ENCODE assay signal across 28 cellular contexts in the genomic region with DNA sequence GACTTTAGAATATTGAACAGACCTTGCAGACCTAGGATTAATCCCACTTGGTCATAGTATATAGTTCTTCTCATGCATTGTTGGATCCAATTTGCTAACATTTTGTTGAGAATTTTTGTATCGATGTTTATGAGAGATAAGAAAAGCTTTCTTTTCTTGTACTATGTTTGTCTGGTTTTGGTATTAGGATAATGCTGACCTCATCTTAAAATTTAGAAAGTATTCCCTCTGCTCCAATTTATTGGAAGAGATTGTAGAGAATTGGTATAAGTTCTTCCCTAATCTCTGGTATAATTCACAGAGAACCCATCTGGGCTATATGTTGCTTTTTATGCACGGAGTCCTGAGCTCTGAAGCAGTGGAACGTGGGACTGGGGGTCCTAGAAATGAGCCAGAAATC.
DNase-seq lines count a peak whose midpoint lies in the region; ATAC-seq, FAIRE-seq and TF ChIP-seq lines count a peak whose summit lies in the region.
"Had no signal": no experiment of that assay in that cellular context is flagged by ENCODE, and none has a peak within 500 bp of the region (broad histone marks: within the 10 kb centered on the region; RNA-seq: fewer than 3 reads in every experiment).

No MANE protein-coding gene starts in this region.

- H3K27me3 Mint-ChIP-seq in nephron progenitor cell (ENCODE audit: low read depth, poor library complexity): peaks cover 6% of the 10 kb centered on the region
- H3K27me3 Mint-ChIP-seq: CD4-positive, alpha-beta memory T cell; CD8-positive, alpha-beta memory T cell had no signal

- no peak overlapping the region for H3K4me3 Mint-ChIP-seq in nephron progenitor cell
- H3K4me3 Mint-ChIP-seq: CD14-positive monocyte; CD4-positive, alpha-beta memory T cell; CD4-positive, CD25-positive, alpha-beta regulatory T cell; CD8-positive, alpha-beta memory T cell had no signal

- TF ChIP-seq CTCF in HepG2 (CRISPR knock-in tag; IDR thresholded peaks at IDR 0.05) (no peak), right lobe of liver (IDR thresholded peaks at IDR 0.05) (no peak), VCaP (conservative IDR thresholded peaks at IDR 0.05) (no peak), K562 (IDR thresholded peaks at IDR 0.05 in 2 of 3, conservative IDR thresholded peaks at IDR 0.05 in 1 of 3; ENCODE audit: insufficient read depth in 2 of 3, low read depth in 1 of 3, low read length in 3 of 3) (no peak), nephron progenitor cell (IDR thresholded peaks at IDR 0.05) (no peak), RWPE1 (conservative IDR thresholded peaks at IDR 0.05; ENCODE audit: low read depth) (no peak)

- no peak overlapping the region for H2AFZ ChIP-seq in HepG2 (ENCODE audit: low read length)
- H2AFZ ChIP-seq in K562 (ENCODE audit: low read depth, low read length): no peak overlapping the region

- FAIRE-seq in HepG2 (lab: Jason Lieb, UNC) (no peak), K562 (lab: Jason Lieb, UNC) (no peak)
- FAIRE-seq: GM12878, GM12892, GM18507 had no signal

- H3K36me3 Mint-ChIP-seq in nephron progenitor cell (ENCODE audit: low read depth): no peaks in the 10 kb centered on the region
- H3K36me3 Mint-ChIP-seq: CD14-positive monocyte; CD4-positive, alpha-beta memory T cell; CD4-positive, CD25-positive, alpha-beta regulatory T cell; CD8-positive, alpha-beta memory T cell had no signal

- POLR2A ChIA-PET in HepG2 (lab: Yijun Ruan, JAX): no interaction called here
- POLR2A ChIA-PET in K562 (lab: Yijun Ruan, JAX): interaction anchor here (0.7 kb wide), 1 partner anchor 15 kb away, joined by 3 read pairs; no protein-coding TSS in a partner anchor
- POLR2A ChIA-PET in RWPE1 (lab: Yijun Ruan, JAX; ENCODE audit: low non-redundant PET): no interaction called here

- H3K9me3 ChIP-seq in HepG2 (ENCODE audit: low read length) (no peaks in the 10 kb centered on the region), right lobe of liver (no peaks in the 10 kb centered on the region), K562 (replicated peaks; ENCODE audit: control insufficient read depth, insufficient read depth, low read depth, low read length) (no peaks in the 10 kb centered on the region)
- H3K9me3 ChIP-seq: BE2C, BLaER1 had no signal

- H3K9me3 Mint-ChIP-seq in nephron progenitor cell: peaks cover 5% of the 10 kb centered on the region

- H4K20me1 ChIP-seq in HepG2 (ENCODE audit: insufficient read depth, low read length): no peaks in the 10 kb centered on the region
- no peaks in the 10 kb centered on the region for H4K20me1 ChIP-seq in K562 (replicated peaks; ENCODE audit: control insufficient read depth, insufficient read depth, low read length)
- H4K20me1 ChIP-seq: BLaER1 had no signal

- H3K9me1 ChIP-seq in K562 (ENCODE audit: control insufficient read depth, insufficient read depth, low read length): no peaks in the 10 kb centered on the region

- intact Hi-C loops in HepG2 (cut with micrococcal nuclease; ENCODE audit: unreplicated experiment) (no loop called here), right lobe of liver (cut with DNase I) (no loop called here), K562 (cut with micrococcal nuclease) (no loop called here)

- H3K4me3 ChIP-seq in HepG2 (replicated peaks in 1 of 3; ENCODE audit: insufficient read depth in 1 of 3, low read depth in 2 of 3, low read length in 3 of 3) (no peak overlapping the region), right lobe of liver (no peak overlapping the region), K562 (no peak overlapping the region)
- H3K4me3 ChIP-seq: BLaER1, GM12878 had no signal

- in situ Hi-C loops in HepG2 (cut with HindIII; ENCODE audit: extremely low pct_ligation_motif_present, low pct_unique_long_range_greater_than_20kb): no loop called here
- in situ Hi-C loops in K562 (cut with MboI): no loop called here

- WGBS in HepG2 (ENCODE audit: low lambda C conversion rate): 11% methylated on average over 3 of the region's 3 CpGs
- 68% methylated on average over 3 of the region's 3 CpGs for WGBS in right lobe of liver (ENCODE audit: insufficient coverage, low coverage, low lambda C conversion rate, missing lambda C conversion rate)
- 2% methylated on average over 3 of the region's 3 CpGs for WGBS in K562 (ENCODE audit: insufficient coverage, low coverage, missing lambda C conversion rate)

- no peak for TF ChIP-seq RAD21 in HepG2 (CRISPR knock-in tag; IDR thresholded peaks at IDR 0.05)
- no peak for TF ChIP-seq RAD21 in K562 (CRISPR knock-in tag; conservative IDR thresholded peaks at IDR 0.05 in 1 of 2, IDR thresholded peaks at IDR 0.05 in 1 of 2)

- no peaks in the 10 kb centered on the region for H3K36me3 ChIP-seq in HepG2 (replicated peaks in 1 of 2; ENCODE audit: control insufficient read depth in 1 of 2, insufficient read depth in 2 of 2, low read length in 2 of 2)
- H3K36me3 ChIP-seq in right lobe of liver: no peaks in the 10 kb centered on the region
- H3K36me3 ChIP-seq in K562 (ENCODE audit: control insufficient read depth, insufficient read depth, low read length): no peaks in the 10 kb centered on the region
- H3K36me3 ChIP-seq: BE2C, BLaER1 had no signal

- H3K27ac Mint-ChIP-seq in nephron progenitor cell: peak overlapping the region; percentile 58
- H3K27ac Mint-ChIP-seq: CD14-positive monocyte; CD4-positive, alpha-beta memory T cell; CD4-positive, CD25-positive, alpha-beta regulatory T cell; CD8-positive, alpha-beta memory T cell had no signal

- no peak for TF ChIP-seq POLR2A in HepG2 (IDR thresholded peaks at IDR 0.05; ENCODE audit: insufficient read depth in 1 of 2, low read depth in 2 of 2, low read length in 2 of 2)
- TF ChIP-seq POLR2A in right lobe of liver (IDR thresholded peaks at IDR 0.05): no peak
- TF ChIP-seq POLR2A in K562 (conservative IDR thresholded peaks at IDR 0.05): no peak

- H3K4me2 ChIP-seq in HepG2 (ENCODE audit: low read depth, low read length) (no peak overlapping the region), K562 (ENCODE audit: insufficient read depth, low read length) (no peak overlapping the region)
- H3K4me2 ChIP-seq: BLaER1 had no signal

- H3K79me2 ChIP-seq in HepG2 (ENCODE audit: insufficient read depth, low read length) (no peaks in the 10 kb centered on the region), K562 (ENCODE audit: control insufficient read depth, insufficient read depth, low read length) (no peaks in the 10 kb centered on the region)

- BruUV-seq in HepG2 (replicated peaks; lab: Mats Ljungman, UMichigan) (no TSS peak), K562 (replicated peaks; lab: Mats Ljungman, UMichigan) (no TSS peak)

- no peak overlapping the region for H3K9ac ChIP-seq in HepG2 (ENCODE audit: insufficient read depth, low read depth, low read length)
- H3K9ac ChIP-seq in K562 (ENCODE audit: insufficient read depth in 1 of 2, low read depth in 2 of 2, low read length in 2 of 2): no peak overlapping the region
- H3K9ac ChIP-seq: BLaER1 had no signal

- DNase-seq in HepG2 (ENCODE audit: low spot score): no peak
- DNase-seq in right lobe of liver: no peak
- no peak for DNase-seq in K562 (ENCODE audit: extremely low read depth in 1 of 4, low spot score in 3 of 4)
- no peak for DNase-seq in nephron progenitor cell
- DNase-seq in NCI-H1930 (lab: John Stamatoyannopoulos, UW): no peak
- DNase-seq in RWPE1 (ENCODE audit: low spot score): no peak
- DNase-seq: ACHN; BE2C; C1 segment of cervical spinal cord; CD4-positive, alpha-beta memory T cell; CD4-positive, CD25-positive, alpha-beta regulatory T cell; CD8-positive, alpha-beta memory T cell; COR-L47; DMS 273 treated with DMSO at 0.1 percent for 48 hours; DMS153; DMS53; DMS79; DND-41; EL; GDM1 had no signal

- no peak for ATAC-seq in HepG2
- ATAC-seq in right lobe of liver: no peak
- ATAC-seq in K562: no peak
- ATAC-seq in GM19455 (IDR thresholded peaks at IDR 0.05; ENCODE audit: unreplicated experiment): no peak
- ATAC-seq: GM12878 had no signal

- CTCF ChIA-PET in HepG2 (lab: Yijun Ruan, JAX; ENCODE audit: low intra/inter-chr PET ratio, low total read pairs): no interaction called here
- CTCF ChIA-PET in K562 (lab: Yijun Ruan, JAX; ENCODE audit: low intra/inter-chr PET ratio): no interaction called here
- CTCF ChIA-PET in RWPE1 (lab: Yijun Ruan, JAX): no interaction called here

- TF ChIP-seq EP300 in HepG2 (IDR thresholded peaks at IDR 0.05; ENCODE audit: low read depth in 2 of 2, low read length in 2 of 2): no peak
- TF ChIP-seq EP300 in HepG2 (CRISPR knock-in tag; IDR thresholded peaks at IDR 0.05; ENCODE audit: borderline replicate concordance): no peak
- no peak for TF ChIP-seq EP300 in K562 (IDR thresholded peaks at IDR 0.05; ENCODE audit: low read length)

- H3K4me1 Mint-ChIP-seq in nephron progenitor cell: peaks cover 22% of the 10 kb centered on the region
- H3K4me1 Mint-ChIP-seq: CD14-positive monocyte; CD4-positive, alpha-beta memory T cell; CD4-positive, CD25-positive, alpha-beta regulatory T cell; CD8-positive, alpha-beta memory T cell had no signal

- H3K4me1 ChIP-seq in HepG2 (ENCODE audit: insufficient read depth, low read length): no peaks in the 10 kb centered on the region
- H3K4me1 ChIP-seq in right lobe of liver: no peaks in the 10 kb centered on the region
- H3K4me1 ChIP-seq in K562 (replicated peaks in 1 of 2; ENCODE audit: control insufficient read depth in 2 of 2, insufficient read depth in 2 of 2, low read length in 2 of 2): no peaks in the 10 kb centered on the region
- H3K4me1 ChIP-seq: BLaER1 had no signal

- H3K27ac ChIP-seq in HepG2 (ENCODE audit: extremely low read length, insufficient read depth, low read length) (no peak overlapping the region), right lobe of liver (no peak overlapping the region), VCaP (peak overlapping the region; percentile 76), K562 (ENCODE audit: extremely low read depth, low read depth, low read length) (no peak overlapping the region), RWPE1 (no peak overlapping the region)
- H3K27ac ChIP-seq: 22Rv1, BLaER1 had no signal

- H3K27me3 ChIP-seq in HepG2 (ENCODE audit: control insufficient read depth in 1 of 2, insufficient read depth in 2 of 2, low read length in 2 of 2) (no peaks in the 10 kb centered on the region), right lobe of liver (no peaks in the 10 kb centered on the region), K562 (ENCODE audit: control insufficient read depth in 2 of 2, insufficient read depth in 2 of 2, low read length in 2 of 2) (no peaks in the 10 kb centered on the region)
- H3K27me3 ChIP-seq: BE2C, BLaER1 had no signal

TF ChIP-seq in HepG2, 621 proteins besides CTCF, POLR2A, EP300 and RAD21 (continues in another document):
- no peak for TF ChIP-seq TBX3 (IDR thresholded peaks at IDR 0.05; ENCODE audit: borderline replicate concordance)
- no peak for TF ChIP-seq ZNF274 (CRISPR knock-in tag; IDR thresholded peaks at IDR 0.05)
- no peak for TF ChIP-seq ZNF12 (CRISPR knock-in tag; IDR thresholded peaks at IDR 0.05)
- TF ChIP-seq MAFK (conservative IDR thresholded peaks at IDR 0.05 in 1 of 2, IDR thresholded peaks at IDR 0.05 in 1 of 2; ENCODE audit: low read length in 2 of 2): peak; percentile 84 to 92

TF ChIP-seq in K562, 482 proteins besides CTCF, POLR2A, EP300 and RAD21 (continues in another document):
- TF ChIP-seq ZKSCAN1 (IDR thresholded peaks at IDR 0.05; ENCODE audit: low read depth, low read length) (no peak), MAFK (IDR thresholded peaks at IDR 0.05; ENCODE audit: low read length) (peak; percentile 54; the same call in 1 of the 2 replicates)
